ENCODE assay signal across 9 cellular contexts in genomic region chr14:93977790-93978581, GRCh38. TPM values are rescaled to one million over a fixed set of nuclear protein-coding genes. Genes with fewer than 3 reads are reported as not detected.
DNase-seq lines count a peak whose midpoint lies in the region; ATAC-seq lines count a peak whose summit lies in the region.
"Had no signal": no experiment of that assay in that cellular context is flagged by ENCODE, and none has a peak within 500 bp of the region (broad histone marks: within the 10 kb centered on the region; RNA-seq: fewer than 3 reads in every experiment).

No MANE protein-coding gene starts in this region.

- DNase-seq in A172 (ENCODE audit: low spot score): peak; percentile 25
- DNase-seq in NOMO-1 treated with DMSO at 0.1 percent for 48 hours (lab: John Stamatoyannopoulos, UW; ENCODE audit: unreplicated experiment): peak; percentile 70
- peak; percentile 83 for DNase-seq in activated naive CD4-positive, alpha-beta T cell treated with Interleukin-2 at 50 U/mL for 16 hours
- peak; percentile 88 for DNase-seq in stimulated activated CD4-positive, alpha-beta T cell treated with anti-CD3 and anti-CD28 coated beads, Interleukin-1b, Interleukin-23, amount 100 ng/mL, for 48 hours
- no peak for DNase-seq in H4 (ENCODE audit: low spot score)
- DNase-seq in NCI-H2081 (lab: John Stamatoyannopoulos, UW): no peak
- no peak for DNase-seq in inferior parietal cortex (ENCODE audit: extremely low spot score)

- ATAC-seq in GM21515 (IDR thresholded peaks at IDR 0.05; ENCODE audit: unreplicated experiment): peak; percentile 36

RNA-seq across cellular contexts. Expression of gene ASB2, which starts 1.6 kb away (rescaled TPM):
- total RNA-seq in A172 (2014; rRNA removed; shearing (Covaris generic)): not detected in 2 replicates
- total RNA-seq in H4 (2014; rRNA removed; shearing (Covaris generic)): not detected in 2 replicates

RNA-seq across cellular contexts. Expression of gene CCDC197, which starts 19.1 kb away (rescaled TPM):
- not detected in 2 replicates for total RNA-seq in A172 (2014; rRNA removed; shearing (Covaris generic))
- total RNA-seq in H4 (2014; rRNA removed; shearing (Covaris generic)): not detected in 2 replicates
- total RNA-seq: renal cortical epithelial cell had no signal

RNA-seq across cellular contexts. Expression of gene OTUB2, which starts 48.2 kb away (rescaled TPM):
- total RNA-seq in A172 (2014; rRNA removed; shearing (Covaris generic)): 0.53 and 1.2 TPM in 2 replicates
- 1.7 and 2.5 TPM in 2 replicates for total RNA-seq in H4 (2014; rRNA removed; shearing (Covaris generic))

RNA-seq across cellular contexts. Expression of gene FAM181A, which starts 50.8 kb away (rescaled TPM):
- total RNA-seq in A172 (2014; rRNA removed; shearing (Covaris generic)): not detected in 2 replicates
- total RNA-seq in H4 (2014; rRNA removed; shearing (Covaris generic)): not detected in 2 replicates
- total RNA-seq: renal cortical epithelial cell had no signal

Comparison
In these comparisons a context has a peak if more than half of its experiments do, and no peak if none do; other contexts are left out.
1. DNase-seq: peak in A172 (single experiment), NOMO-1 treated with DMSO at 0.1 percent for 48 hours (single experiment), activated naive CD4-positive, alpha-beta T cell treated with Interleukin-2 at 50 U/mL for 16 hours (single experiment) and stimulated activated CD4-positive, alpha-beta T cell treated with anti-CD3 and anti-CD28 coated beads, Interleukin-1b, Interleukin-23, amount 100 ng/mL, for 48 hours (single experiment); none in H4 (single experiment), NCI-H2081 (0 of 2) and inferior parietal cortex (single experiment).